In the genomic region with DNA sequence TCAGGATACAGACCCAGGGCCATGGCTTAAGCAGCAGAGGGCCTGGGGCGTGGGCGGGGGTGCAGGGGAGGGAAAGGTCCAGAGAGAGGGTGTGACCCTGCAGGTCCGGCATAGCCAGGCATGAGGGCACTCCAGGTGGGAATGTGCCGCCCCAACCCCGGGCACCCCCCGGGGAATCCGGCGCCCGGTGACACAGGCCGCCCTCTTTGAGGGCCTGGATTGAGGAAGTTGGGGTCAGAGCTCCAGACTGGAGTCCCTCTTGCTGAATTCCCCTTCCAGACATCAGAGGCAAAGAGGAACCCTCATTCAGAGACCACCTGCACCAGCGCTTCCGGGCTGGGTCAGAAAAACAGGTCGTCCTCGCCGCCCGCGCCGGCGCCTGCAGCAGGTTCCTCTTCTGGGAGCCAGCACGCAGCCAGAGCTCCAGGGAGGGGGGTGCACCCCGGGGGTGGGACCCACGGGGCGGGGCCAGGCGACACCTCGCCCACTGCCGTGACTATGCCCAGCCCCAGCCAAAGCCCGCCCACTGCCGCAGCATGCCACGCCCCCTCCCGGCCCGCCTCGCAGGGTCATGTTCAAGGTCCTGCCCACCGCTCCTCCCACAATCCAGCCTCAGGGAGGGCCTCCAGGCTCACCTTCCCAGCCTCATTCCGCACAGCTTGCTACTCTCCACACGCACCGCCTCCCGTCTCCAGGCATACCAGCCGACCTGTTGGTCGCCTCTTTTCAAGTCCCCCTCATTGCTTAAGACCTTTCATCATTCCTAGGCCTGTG, we compare ENCODE assay signal across 1 cellular context.
TF ChIP-seq lines count a peak whose summit lies in the region.

No MANE protein-coding gene starts in this region.

TF ChIP-seq in HepG2, 621 proteins besides CTCF, POLR2A, EP300 and RAD21 (continued from another document and continues in another):
- TF ChIP-seq, protein P1, sequence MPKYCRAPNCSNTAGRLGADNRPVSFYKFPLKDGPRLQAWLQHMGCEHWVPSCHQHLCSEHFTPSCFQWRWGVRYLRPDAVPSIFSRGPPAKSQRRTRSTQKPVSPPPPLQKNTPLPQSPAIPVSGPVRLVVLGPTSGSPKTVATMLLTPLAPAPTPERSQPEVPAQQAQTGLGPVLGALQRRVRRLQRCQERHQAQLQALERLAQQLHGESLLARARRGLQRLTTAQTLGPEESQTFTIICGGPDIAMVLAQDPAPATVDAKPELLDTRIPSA (CRISPR knock-in tag; IDR thresholded peaks at IDR 0.05; ENCODE audit: borderline replicate concordance), result no peak
- TF ChIP-seq PBX3 (CRISPR knock-in tag; IDR thresholded peaks at IDR 0.05; ENCODE audit: borderline replicate concordance), result no peak
- no peak for TF ChIP-seq MXD4 (CRISPR knock-in tag; IDR thresholded peaks at IDR 0.05)
- TF ChIP-seq ZNF768 (CRISPR knock-in tag; IDR thresholded peaks at IDR 0.05), result no peak
- TF ChIP-seq ZNF776 (CRISPR knock-in tag; IDR thresholded peaks at IDR 0.05), result no peak
- no peak for TF ChIP-seq ADNP (CRISPR knock-in tag; IDR thresholded peaks at IDR 0.05)
- no peak for TF ChIP-seq ZNF562 (CRISPR knock-in tag; IDR thresholded peaks at IDR 0.05; ENCODE audit: borderline replicate concordance)
- TF ChIP-seq MED8 (CRISPR knock-in tag; IDR thresholded peaks at IDR 0.05; ENCODE audit: insufficient replicate concordance), result no peak
- peak; percentile 89 for TF ChIP-seq SP4 (CRISPR knock-in tag; IDR thresholded peaks at IDR 0.05)
- no peak for TF ChIP-seq PHF8 (CRISPR knock-in tag; IDR thresholded peaks at IDR 0.05)
- TF ChIP-seq HNRNPH1 (optimal IDR thresholded peaks at IDR 0.05; ENCODE audit: low read depth, low read length), result no peak
- no peak for TF ChIP-seq SIN3A (IDR thresholded peaks at IDR 0.05; ENCODE audit: borderline replicate concordance, low read depth, low read length)
- TF ChIP-seq ZBTB10 (CRISPR knock-in tag; IDR thresholded peaks at IDR 0.05; ENCODE audit: borderline replicate concordance), result no peak
- TF ChIP-seq ZNF646 (CRISPR knock-in tag; IDR thresholded peaks at IDR 0.05), result no peak
- no peak for TF ChIP-seq ZNF879 (CRISPR knock-in tag; IDR thresholded peaks at IDR 0.05)
- TF ChIP-seq ZHX1 (CRISPR knock-in tag; IDR thresholded peaks at IDR 0.05; ENCODE audit: low read depth), result no peak
- no peak for TF ChIP-seq ZBTB44 (CRISPR knock-in tag; IDR thresholded peaks at IDR 0.05)
- TF ChIP-seq SOX6 (IDR thresholded peaks at IDR 0.05), result no peak
- peak; percentile 39; the same call in 1 of the 2 replicates for TF ChIP-seq SOX6 (CRISPR knock-in tag; IDR thresholded peaks at IDR 0.05)
- TF ChIP-seq YEATS2 (CRISPR knock-in tag; IDR thresholded peaks at IDR 0.05; ENCODE audit: borderline replicate concordance), result no peak
- TF ChIP-seq ISX (CRISPR knock-in tag; conservative IDR thresholded peaks at IDR 0.05), result no peak
- TF ChIP-seq THAP7 (CRISPR knock-in tag; IDR thresholded peaks at IDR 0.05), result no peak
- TF ChIP-seq SIX1 (CRISPR knock-in tag; IDR thresholded peaks at IDR 0.05; ENCODE audit: borderline replicate concordance), result no peak
- TF ChIP-seq ZNF124 (CRISPR knock-in tag; IDR thresholded peaks at IDR 0.05), result no peak
- TF ChIP-seq MTA1 (CRISPR knock-in tag; IDR thresholded peaks at IDR 0.05; ENCODE audit: borderline replicate concordance), result peak; percentile 46; the same call in 1 of the 2 replicates
- TF ChIP-seq ZNF17 (CRISPR knock-in tag; IDR thresholded peaks at IDR 0.05), result no peak
- TF ChIP-seq CSRNP2 (CRISPR knock-in tag; conservative IDR thresholded peaks at IDR 0.05; ENCODE audit: low read depth), result no peak
- no peak for TF ChIP-seq ZNF558 (CRISPR knock-in tag; IDR thresholded peaks at IDR 0.05; ENCODE audit: borderline replicate concordance)
- no peak for TF ChIP-seq WIZ (CRISPR knock-in tag; IDR thresholded peaks at IDR 0.05)
- no peak for TF ChIP-seq SNAPC2 (CRISPR knock-in tag; IDR thresholded peaks at IDR 0.05)
- TF ChIP-seq, protein P2, sequence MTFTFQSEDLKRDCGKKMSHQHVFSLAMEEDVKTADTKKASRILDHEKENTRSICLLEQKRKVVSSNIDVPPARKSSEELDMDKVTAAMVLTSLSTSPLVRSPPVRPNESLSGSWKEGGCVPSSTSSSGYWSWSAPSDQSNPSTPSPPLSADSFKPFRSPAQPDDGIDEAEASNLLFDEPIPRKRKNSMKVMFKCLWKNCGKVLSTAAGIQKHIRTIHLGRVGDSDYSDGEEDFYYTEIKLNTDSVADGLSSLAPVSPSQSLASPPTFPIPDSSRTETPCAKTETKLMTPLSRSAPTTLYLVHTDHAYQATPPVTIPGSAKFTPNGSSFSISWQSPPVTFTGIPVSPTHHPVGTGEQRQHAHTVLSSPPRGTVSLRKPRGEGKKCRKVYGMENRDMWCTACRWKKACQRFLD (CRISPR knock-in tag; IDR thresholded peaks at IDR 0.05; ENCODE audit: borderline replicate concordance), result no peak
- TF ChIP-seq ZNF205 (CRISPR knock-in tag; IDR thresholded peaks at IDR 0.05), result no peak
- TF ChIP-seq NAIF1 (CRISPR knock-in tag; IDR thresholded peaks at IDR 0.05; ENCODE audit: borderline replicate concordance), result no peak
- TF ChIP-seq FOXM1 (CRISPR knock-in tag; IDR thresholded peaks at IDR 0.05), result no peak
- TF ChIP-seq POLR2AphosphoS5 (IDR thresholded peaks at IDR 0.05; ENCODE audit: low read depth, low read length), result no peak
- 0 out of 2 replicates have a peak, but pooled peaks have one; percentile 10 for TF ChIP-seq ETV5 (CRISPR knock-in tag; IDR thresholded peaks at IDR 0.05; ENCODE audit: borderline replicate concordance)
- TF ChIP-seq PHB2 (IDR thresholded peaks at IDR 0.05; ENCODE audit: partially characterized antibody), result no peak
- TF ChIP-seq HOXA9 (CRISPR knock-in tag; IDR thresholded peaks at IDR 0.05; ENCODE audit: borderline replicate concordance), result no peak
